Comparison of ENCODE assay signal across 24 cellular contexts in genomic region chr22:26054846-26055245, GRCh38.
"Had no signal": no experiment of that assay in that cellular context is flagged by ENCODE, and none has a peak within 500 bp of the region (broad histone marks: within the 10 kb centered on the region; RNA-seq: fewer than 3 reads in every experiment).

No MANE protein-coding gene starts in this region.

- DNase-seq: activated CD4-positive, alpha-beta T cell treated with anti-CD3 and anti-CD28 coated beads, Interleukin-2, amount 10 ng/mL, durations not matched to agents 24 days and 14 days; activated CD4-positive, CD25-positive, alpha-beta regulatory T cell; activated CD8-positive, alpha-beta T cell treated with anti-CD3 and anti-CD28 coated beads for 36 hours; activated naive CD4-positive, alpha-beta T cell; activated naive CD8-positive, alpha-beta T cell treated with anti-CD3 and anti-CD28 coated beads for 36 hours; activated T-cell treated with anti-CD3 and anti-CD28 coated beads, Interleukin-2, amount 50 U/mL, for 1 hour; amniotic stem cell; dorsolateral prefrontal cortex; foreskin melanocyte; glutamatergic neuron; hypothalamus; islet precursor cell; lower lobe of right lung; naive thymus-derived CD8-positive, alpha-beta T cell; pancreas; right lobe of liver; small intestine; stimulated activated CD4-positive, alpha-beta T cell treated with anti-CD3 and anti-CD28 coated beads, Interleukin-15, amount 100 ng/mL, for 24 hours; stimulated activated CD4-positive, alpha-beta T cell treated with anti-CD3 and anti-CD28 coated beads, Interleukin-2, amount 100 ng/mL, for 48 hours; uterus had no signal

- H3K27ac ChIP-seq: cardiac muscle cell, dorsolateral prefrontal cortex, lower lobe of right lung, neutrophil, pancreas, right lobe of liver, tibial nerve, uterus had no signal

- ATAC-seq: activated CD8-positive, alpha-beta T cell treated with anti-CD3 and anti-CD28 coated beads for 36 hours; activated T-helper 17 cell treated with anti-CD3 and anti-CD28 coated beads, Interleukin-2, amount 50 U/mL, for 72 hours; lower lobe of right lung; naive thymus-derived CD8-positive, alpha-beta T cell; pancreas; right lobe of liver had no signal

- H3K27me3 ChIP-seq: cardiac muscle cell, pancreas, right lobe of liver, tibial nerve had no signal

- H3K4me3 ChIP-seq: cardiac muscle cell, dorsolateral prefrontal cortex, lower lobe of right lung, pancreas, right lobe of liver, tibial nerve, uterus had no signal

- H3K4me1 ChIP-seq: lower lobe of right lung, pancreas, right lobe of liver, tibial nerve, uterus had no signal

- H3K36me3 ChIP-seq: lower lobe of right lung, neutrophil, pancreas, right lobe of liver, tibial nerve, uterus had no signal

- H3K9me3 ChIP-seq: lower lobe of right lung, neutrophil, pancreas, right lobe of liver, tibial nerve, uterus had no signal
